8 cellular contexts compared by ENCODE assay signal in genomic region chr7:25093268-25093802, GRCh38. TPM values are rescaled to one million over a fixed set of nuclear protein-coding genes. Genes with fewer than 3 reads are reported as not detected.
DNase-seq lines count a peak whose midpoint lies in the region; ATAC-seq and TF ChIP-seq lines count a peak whose summit lies in the region.

No MANE protein-coding gene starts in this region.

- H3F3A ChIP-seq in DOHH2 (ENCODE audit: control insufficient read depth, insufficient read depth), result no peaks in the 10 kb centered on the region

- no peaks in the 10 kb centered on the region for H3K36me3 Mint-ChIP-seq in activated naive CD4-positive, alpha-beta T cell treated with anti-CD3 and anti-CD28 coated beads, Interleukin-2, amount 10 ng/mL, durations not matched to agents 7 days and 5 days

- no peak overlapping the region for H3K27ac Mint-ChIP-seq in activated naive CD4-positive, alpha-beta T cell treated with anti-CD3 and anti-CD28 coated beads, Interleukin-2, amount 10 ng/mL, durations not matched to agents 7 days and 5 days

- H3K27me3 ChIP-seq in DOHH2 (ENCODE audit: control insufficient read depth, low read length) (peaks cover 7% of the 10 kb centered on the region), MG63 (no peaks in the 10 kb centered on the region), heart right ventricle (peaks cover 0 to 3% (median 0%) of the 10 kb centered on the region in 7 donors)

- H3K27me3 Mint-ChIP-seq in activated naive CD4-positive, alpha-beta T cell treated with anti-CD3 and anti-CD28 coated beads, Interleukin-2, amount 10 ng/mL, durations not matched to agents 7 days and 5 days, result peaks cover 13% of the 10 kb centered on the region

- no peak overlapping the region for H3K4me3 Mint-ChIP-seq in activated naive CD4-positive, alpha-beta T cell treated with anti-CD3 and anti-CD28 coated beads, Interleukin-2, amount 10 ng/mL, durations not matched to agents 7 days and 5 days

- H4K20me1 ChIP-seq in DOHH2 (ENCODE audit: control insufficient read depth, insufficient read depth, low read depth, low read length), result no peaks in the 10 kb centered on the region

- no peaks in the 10 kb centered on the region for H3K36me3 ChIP-seq in DOHH2 (ENCODE audit: control insufficient read depth, low read length)
- no peaks in the 10 kb centered on the region for H3K36me3 ChIP-seq in MG63
- no peaks in the 10 kb centered on the region for H3K36me3 ChIP-seq in heart right ventricle

- CTCF ChIA-PET in activated naive CD4-positive, alpha-beta T cell treated with anti-CD3 and anti-CD28 coated beads, Interleukin-2, amount 10 ng/mL, durations not matched to agents 7 days and 5 days (lab: Charles Lee), result interaction anchor here (0.6 to 4.6 kb wide), 32 partner anchors 17 to 1547 kb away, joined by 3 to 50 read pairs (median 4); partner anchors contain the start of gene OSBPL3

- no peaks in the 10 kb centered on the region for H3K9me2 ChIP-seq in DOHH2 (replicated peaks; ENCODE audit: control insufficient read depth, low read length)

- H3K4me3 ChIP-seq in DOHH2 (ENCODE audit: low read length) (no peak overlapping the region), MG63 (no peak overlapping the region), heart right ventricle (no peak overlapping the region), retinal pigment epithelial cell (ENCODE audit: low read length) (no peak overlapping the region)

- H3K4me1 Mint-ChIP-seq in activated naive CD4-positive, alpha-beta T cell treated with anti-CD3 and anti-CD28 coated beads, Interleukin-2, amount 10 ng/mL, durations not matched to agents 7 days and 5 days, result peaks cover 9% of the 10 kb centered on the region

- H3K4me1 ChIP-seq in DOHH2 (ENCODE audit: control insufficient read depth, low read length) (peaks cover 23% of the 10 kb centered on the region), heart right ventricle (peaks cover 0 to 6% (median 0%) of the 10 kb centered on the region in 9 donors)

- ATAC-seq in GM21737 (IDR thresholded peaks at IDR 0.05; ENCODE audit: unreplicated experiment) (peak; percentile 69), heart right ventricle (peak; percentile 74 to 90 (median 84))

- no peaks in the 10 kb centered on the region for H3K9me3 Mint-ChIP-seq in activated naive CD4-positive, alpha-beta T cell treated with anti-CD3 and anti-CD28 coated beads, Interleukin-2, amount 10 ng/mL, durations not matched to agents 7 days and 5 days

- H3K9me3 ChIP-seq in DOHH2 (ENCODE audit: control insufficient read depth, insufficient read depth, low read length) (no peaks in the 10 kb centered on the region), MG63 (no peaks in the 10 kb centered on the region), heart right ventricle (peaks cover 0 to 5% (median 0%) of the 10 kb centered on the region in 11 donors)

- TF ChIP-seq CTCF in DOHH2 (IDR thresholded peaks at IDR 0.05; ENCODE audit: low read depth, low read length, poor library complexity, severe bottlenecking) (peak; percentile 97), heart right ventricle (IDR thresholded peaks at IDR 0.05) (peak; percentile 60 to 88 (median 69)), retinal pigment epithelial cell (conservative IDR thresholded peaks at IDR 0.05; ENCODE audit: low read depth, low read length) (peak; percentile 86)

- intact Hi-C loops in heart right ventricle (cut with DNase I), result loop anchor here in 5 of 10 donors (5.0 to 10.0 kb wide), 3 partner anchors 276 to 281 kb away; no protein-coding TSS in a partner anchor

- no peaks in the 10 kb centered on the region for H3K79me2 ChIP-seq in DOHH2 (ENCODE audit: control insufficient read depth, low read length)

- H3K27ac ChIP-seq in DOHH2 (ENCODE audit: low read depth, low read length) (no peak overlapping the region), heart right ventricle (no peak overlapping the region)

- WGBS in heart right ventricle, 2 donors, result 54 to 55% methylated on average over 3 of the region's 3 CpGs

- no peak overlapping the region for H3K4me2 ChIP-seq in DOHH2 (ENCODE audit: low read length)

- DNase-seq in MG63 (peak; percentile 76), SKM-1 treated with dmso at 0.1 percent for 144 hours (lab: John Stamatoyannopoulos, UW; ENCODE audit: unreplicated experiment) (peak; percentile 56), heart right ventricle (peak; percentile 47 to 71), retinal pigment epithelial cell (ENCODE audit: low read depth) (no peak), cerebellum (ENCODE audit: low spot score) (no peak)
- peak; percentile 86 for DNase-seq in activated naive CD4-positive, alpha-beta T cell treated with anti-CD3 and anti-CD28 coated beads, Interleukin-2, amount 10 ng/mL, durations not matched to agents 7 days and 5 days

RNA-seq across cellular contexts. Expression of gene CYCS, which starts 31.7 kb away (rescaled TPM):
- 56.2 and 67.8 TPM in 2 replicates for total RNA-seq in MG63 (2014; rRNA removed; shearing (Covaris generic); ENCODE audit: low replicate concordance)
- 100 to 1,000 TPM; 440 to 896 (median 676) TPM for total RNA-seq in heart right ventricle
- 100 to 1,000 TPM; 315 to 417 TPM for polyA plus RNA-seq in heart right ventricle
- 78.7 TPM for total RNA-seq in cerebellum

Comparison
In these comparisons a context has a peak if more than half of its experiments do, and no peak if none do; other contexts are left out.
1. DNase-seq: peak in MG63 (single experiment), SKM-1 treated with dmso at 0.1 percent for 144 hours (single experiment), activated naive CD4-positive, alpha-beta T cell treated with anti-CD3 and anti-CD28 coated beads, Interleukin-2, amount 10 ng/mL, durations not matched to agents 7 days and 5 days (single experiment) and heart right ventricle (2 of 2); none in retinal pigment epithelial cell (single experiment) and cerebellum (single experiment).
2. Peak in every context shown above with its lines, with median percentiles within 50 percentile points of each other: CTCF ChIP-seq.